ENCODE assay signal across 30 cellular contexts in the genomic region with DNA sequence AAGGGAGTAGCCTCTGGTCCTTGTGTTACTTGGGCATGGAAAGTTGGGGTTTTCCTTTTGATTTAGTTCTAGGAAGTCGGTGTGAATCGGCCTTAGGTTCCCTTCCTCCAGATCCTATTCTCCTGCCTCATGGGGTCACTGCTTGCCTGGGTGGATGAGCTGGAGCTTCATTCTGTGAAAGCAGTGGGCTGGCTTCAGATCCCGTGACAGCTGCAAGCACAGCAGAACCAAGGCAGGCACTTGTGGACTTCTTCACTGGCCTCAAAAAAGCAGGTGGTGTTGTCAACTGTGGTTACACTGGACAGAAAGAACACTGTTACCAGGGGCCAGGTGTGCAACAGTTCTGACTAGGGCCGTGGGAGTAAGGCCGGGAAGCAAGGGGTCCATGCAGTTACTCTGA.
DNase-seq lines count a peak whose midpoint lies in the region; ATAC-seq and FAIRE-seq lines count a peak whose summit lies in the region.
"Had no signal": no experiment of that assay in that cellular context is flagged by ENCODE, and none has a peak within 500 bp of the region (broad histone marks: within the 10 kb centered on the region; RNA-seq: fewer than 3 reads in every experiment).

No MANE protein-coding gene starts in this region.

- H3K4me3 Mint-ChIP-seq in activated naive CD8-positive, alpha-beta T cell: no peak overlapping the region
- no peak overlapping the region for H3K4me3 Mint-ChIP-seq in activated naive CD8-positive, alpha-beta T cell treated with anti-CD3 and anti-CD28 coated beads, Interleukin-2, amount 50 U/mL, for 24 hours
- H3K4me3 Mint-ChIP-seq: activated T-cell treated with anti-CD3 and anti-CD28 coated beads, Interleukin-2, amount 50 U/mL, for 4 hours; CD14-positive monocyte had no signal

- peak overlapping the region; percentile 84 for H3K27ac ChIP-seq in KOPT-K1 (ENCODE audit: low read depth, low read length, poor library complexity, severe bottlenecking)
- H3K27ac ChIP-seq: brain microvascular endothelial cell, Peyer's patch, prostate gland, VCaP had no signal

- peaks cover 60% of the 10 kb centered on the region for H3K4me1 Mint-ChIP-seq in activated naive CD8-positive, alpha-beta T cell (ENCODE audit: low read depth)
- peaks cover 52% of the 10 kb centered on the region for H3K4me1 Mint-ChIP-seq in activated naive CD8-positive, alpha-beta T cell treated with anti-CD3 and anti-CD28 coated beads, Interleukin-2, amount 50 U/mL, for 24 hours

- H3K27ac Mint-ChIP-seq in activated naive CD8-positive, alpha-beta T cell: peak overlapping the region; percentile 46
- no peak overlapping the region for H3K27ac Mint-ChIP-seq in activated naive CD8-positive, alpha-beta T cell treated with anti-CD3 and anti-CD28 coated beads, Interleukin-2, amount 50 U/mL, for 24 hours

- peaks cover 58% of the 10 kb centered on the region for H3K36me3 ChIP-seq in KOPT-K1 (ENCODE audit: insufficient read depth, low read length)
- H3K36me3 ChIP-seq: brain microvascular endothelial cell, Peyer's patch, prostate gland had no signal

- H3K9me3 Mint-ChIP-seq in activated naive CD8-positive, alpha-beta T cell (ENCODE audit: low read depth): peaks cover 3% of the 10 kb centered on the region
- peaks cover 6% of the 10 kb centered on the region for H3K9me3 Mint-ChIP-seq in activated naive CD8-positive, alpha-beta T cell treated with anti-CD3 and anti-CD28 coated beads, Interleukin-2, amount 50 U/mL, for 24 hours

- H3K9me3 ChIP-seq in KOPT-K1 (ENCODE audit: insufficient read depth, low read length, poor library complexity, severe bottlenecking): peaks cover 6% of the 10 kb centered on the region
- H3K9me3 ChIP-seq: Peyer's patch, prostate gland had no signal

- FAIRE-seq in urothelium cell line (lab: Jason Lieb, UNC): no peak
- FAIRE-seq: endothelial cell of umbilical vein, frontal cortex, GM12891, kidney had no signal

- H3K36me3 Mint-ChIP-seq in activated naive CD8-positive, alpha-beta T cell: peaks cover 13% of the 10 kb centered on the region
- H3K36me3 Mint-ChIP-seq in activated naive CD8-positive, alpha-beta T cell treated with anti-CD3 and anti-CD28 coated beads, Interleukin-2, amount 50 U/mL, for 24 hours (ENCODE audit: low read depth): peaks cover 17% of the 10 kb centered on the region

- H3K27me3 Mint-ChIP-seq in activated naive CD8-positive, alpha-beta T cell: no peaks in the 10 kb centered on the region
- no peaks in the 10 kb centered on the region for H3K27me3 Mint-ChIP-seq in activated naive CD8-positive, alpha-beta T cell treated with anti-CD3 and anti-CD28 coated beads, Interleukin-2, amount 50 U/mL, for 24 hours

- DNase-seq in activated naive CD8-positive, alpha-beta T cell treated with anti-CD3 and anti-CD28 coated beads, Interleukin-2, amount 50 U/mL, for 24 hours: no peak
- DNase-seq in myocyte (ENCODE audit: low read depth): peak; percentile 64
- DNase-seq in urothelium cell line (ENCODE audit: low spot score): no peak
- DNase-seq in NCI-H2227 treated with DMSO at 0.1 percent for 48 hours (lab: John Stamatoyannopoulos, UW): no peak
- no peak for DNase-seq in NCI-H446 (lab: John Stamatoyannopoulos, UW)
- DNase-seq: activated CD4-positive, alpha-beta T cell treated with anti-CD3 and anti-CD28 coated beads for 4 hours; activated T-cell treated with anti-CD3 and anti-CD28 coated beads, Interleukin-2, amount 50 U/mL, for 4 hours; amniotic stem cell; brain microvascular endothelial cell; kidney; left ventricle myocardium superior; mesendoderm; NCI-H1694 treated with DMSO at 0.1 percent for 48 hours; NCI-H2171 treated with DMSO at 0.1 percent for 48 hours; NCI-H526 treated with DMSO at 0.1 percent for 48 hours; nucleus accumbens; Peyer's patch; SIG-M5; stimulated activated CD4-positive, alpha-beta T cell treated with anti-CD3 and anti-CD28 coated beads, Interleukin-15, amount 100 ng/mL, for 24 hours; stimulated activated CD4-positive, alpha-beta T cell treated with anti-CD3 and anti-CD28 coated beads, Interleukin-4, amount 100 ng/mL, for 4 hours; T1000; trophoblast cell had no signal

- no peak for ATAC-seq in activated naive CD8-positive, alpha-beta T cell treated with anti-CD3 and anti-CD28 coated beads, Interleukin-2, amount 50 U/mL, for 24 hours
- ATAC-seq: activated T-cell treated with anti-CD3 and anti-CD28 coated beads, Interleukin-2, amount 50 U/mL, for 4 hours; left ventricle myocardium superior had no signal
